28 cellular contexts compared by ENCODE assay signal in the genomic region with DNA sequence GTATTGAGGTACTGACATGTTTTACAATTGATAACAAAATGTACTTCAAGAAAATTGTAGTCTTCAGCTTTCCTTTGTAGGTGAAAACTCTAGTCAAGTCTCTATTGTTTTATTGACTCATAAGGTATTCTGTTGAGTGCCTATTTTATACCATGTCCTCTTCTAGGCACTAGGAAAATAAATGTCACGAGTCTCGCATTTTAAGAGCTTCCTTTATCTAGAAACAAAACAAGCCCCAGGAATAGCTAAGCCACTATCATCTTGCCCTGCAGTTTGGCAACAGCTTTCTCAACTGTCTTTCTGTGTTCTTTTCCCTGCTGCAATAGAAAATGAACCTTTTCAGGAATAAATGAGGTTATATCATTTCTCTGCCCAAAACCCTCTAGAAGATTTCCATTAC.
"Had no signal": no experiment of that assay in that cellular context is flagged by ENCODE, and none has a peak within 500 bp of the region (broad histone marks: within the 10 kb centered on the region; RNA-seq: fewer than 3 reads in every experiment).

No MANE protein-coding gene starts in this region.

- H3K4me1 ChIP-seq: foreskin keratinocyte had no signal

- DNase-seq: activated B cell treated with CpG ODN at 0.5 μM for 24 hours; activated CD4-positive, alpha-beta T cell treated with anti-CD3 and anti-CD28 coated beads for 48 hours; activated CD4-positive, alpha-beta T cell treated with anti-CD3 and anti-CD28 coated beads, Interleukin-2, amount 50 U/mL, for 1 hour; activated CD4-positive, alpha-beta T cell treated with anti-CD3 and anti-CD28 coated beads, Interleukin-2, amount 50 U/mL, for 48 hours; activated CD8-positive, alpha-beta memory T cell treated with anti-CD3 and anti-CD28 coated beads for 24 hours; activated CD8-positive, alpha-beta T cell treated with anti-CD3 and anti-CD28 coated beads for 36 hours; activated effector memory CD4-positive, alpha-beta T cell treated with Interleukin-2 at 50 U/mL for 16 hours; activated gamma-delta T cell treated with Interleukin-2 at 50 U/mL for 16 hours; activated naive CD4-positive, alpha-beta T cell treated with anti-CD3 and anti-CD28 coated beads, Interleukin-2, amount 50 U/mL, for 16 hours; activated naive CD4-positive, alpha-beta T cell treated with Interleukin-2 at 50 U/mL for 16 hours; activated T-cell treated with anti-CD3 and anti-CD28 coated beads, Interleukin-2, amount 50 U/mL, for 4 hours; amniotic stem cell; anterior cingulate cortex; brain microvascular endothelial cell; cortex of kidney; dermis blood vessel endothelial cell; effector CD4-positive, alpha-beta T cell; effector memory CD8-positive, alpha-beta T cell; erythroblast; foreskin keratinocyte; gastrocnemius medialis; T-helper 1 cell; T-helper 17 cell; T1000; WERI-Rb-1 had no signal

- H3K4me3 ChIP-seq: esophagus muscularis mucosa, gastrocnemius medialis had no signal

- ATAC-seq: activated CD4-positive, CD25-positive, alpha-beta regulatory T cell treated with anti-CD3 and anti-CD28 coated beads, Interleukin-2, amount 50 U/mL, for 24 hours; activated CD8-positive, alpha-beta T cell treated with anti-CD3 and anti-CD28 coated beads for 36 hours; activated T-cell treated with anti-CD3 and anti-CD28 coated beads, Interleukin-2, amount 50 U/mL, for 4 hours; activated T-helper 17 cell treated with anti-CD3 and anti-CD28 coated beads, Interleukin-2, amount 50 U/mL, for 72 hours; effector memory CD8-positive, alpha-beta T cell; foreskin keratinocyte; gastrocnemius medialis; T-helper 17 cell had no signal

- H3K27me3 ChIP-seq: brain microvascular endothelial cell, esophagus muscularis mucosa, foreskin keratinocyte, gastrocnemius medialis had no signal

- H3K36me3 ChIP-seq: brain microvascular endothelial cell, esophagus muscularis mucosa, gastrocnemius medialis, WERI-Rb-1 had no signal

- H3K27ac ChIP-seq: brain microvascular endothelial cell, esophagus muscularis mucosa, foreskin keratinocyte, gastrocnemius medialis, WERI-Rb-1 had no signal

- H3K9me3 ChIP-seq: esophagus muscularis mucosa, gastrocnemius medialis had no signal
